Comparison of ENCODE assay signal across 14 cellular contexts in the genomic region with DNA sequence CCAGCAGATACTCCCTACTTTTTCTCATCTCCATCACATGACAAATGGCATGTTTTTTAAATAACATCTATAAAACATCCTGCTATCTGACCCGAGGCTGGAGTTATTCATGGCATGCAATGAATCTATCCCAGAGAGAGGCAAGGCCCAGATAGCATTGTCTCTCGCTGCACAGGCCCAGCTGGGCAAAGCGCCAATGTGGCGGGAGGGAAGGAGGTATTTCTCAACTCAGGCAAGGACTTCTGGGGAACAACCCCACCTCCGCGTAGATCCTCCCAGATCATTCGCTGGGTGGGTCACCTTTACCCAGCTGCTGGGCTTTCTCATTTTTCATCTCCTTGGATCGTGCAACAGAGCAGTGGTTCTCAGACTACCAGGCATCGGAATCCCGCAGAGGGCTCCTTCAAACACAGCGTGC. TPM values are rescaled to one million over a fixed set of nuclear protein-coding genes. Genes with fewer than 3 reads are reported as not detected.
A peak's percentile ranks its signal among the peaks of the same experiment; 100 is the strongest.
DNase-seq lines count a peak whose midpoint lies in the region; ATAC-seq and TF ChIP-seq lines count a peak whose summit lies in the region.
"Had no signal": no experiment of that assay in that cellular context is flagged by ENCODE, and none has a peak within 500 bp of the region (broad histone marks: within the 10 kb centered on the region; RNA-seq: fewer than 3 reads in every experiment).

No MANE protein-coding gene starts in this region.

- intact Hi-C loops in left lung (cut with DNase I) (no loop called here), esophagus squamous epithelium (cut with DNase I) (no loop called here)

- no peak overlapping the region for H3K27ac Mint-ChIP-seq in T-helper 17 cell
- H3K27ac Mint-ChIP-seq: nephron progenitor cell had no signal

- H2AFZ ChIP-seq in ACC112 (ENCODE audit: low read length, unreplicated experiment), result no peak overlapping the region

- TF ChIP-seq POLR2A in esophagus squamous epithelium (IDR thresholded peaks at IDR 0.05), result no peak

- no peak for TF ChIP-seq CTCF in left lung (IDR thresholded peaks at IDR 0.05)
- TF ChIP-seq CTCF in esophagus squamous epithelium (IDR thresholded peaks at IDR 0.05), result no peak

- H3K27me3 Mint-ChIP-seq in T-helper 17 cell, result peaks cover 27% of the 10 kb centered on the region

- no peaks in the 10 kb centered on the region for H3K9me3 ChIP-seq in left lung
- H3K9me3 ChIP-seq in T-helper 17 cell (ENCODE audit: control insufficient read depth, low read length, poor library complexity, severe bottlenecking), result no peaks in the 10 kb centered on the region
- H3K9me3 ChIP-seq in esophagus squamous epithelium, result no peaks in the 10 kb centered on the region

- WGBS in esophagus squamous epithelium, 2 donors, result 60 to 82% methylated on average over 7 to 11 of the region's 11 CpGs

- H3K4me3 ChIP-seq in ACC112 (ENCODE audit: low read depth, low read length), result no peak overlapping the region
- no peak overlapping the region for H3K4me3 ChIP-seq in left lung
- no peak overlapping the region for H3K4me3 ChIP-seq in esophagus squamous epithelium

- H3K4me1 ChIP-seq in ACC112 (ENCODE audit: control insufficient read depth, insufficient read depth, low read length, unreplicated experiment) (peaks cover 38% of the 10 kb centered on the region), left lung (peaks cover 16 to 48% of the 10 kb centered on the region in 2 donors), esophagus squamous epithelium (peaks cover 0 to 14% (median 5%) of the 10 kb centered on the region in 3 donors)

- no peaks in the 10 kb centered on the region for H3K4me1 Mint-ChIP-seq in T-helper 17 cell

- H3K27me3 ChIP-seq in ACC112 (ENCODE audit: insufficient read depth, low read length) (no peaks in the 10 kb centered on the region), left lung (no peaks in the 10 kb centered on the region), esophagus squamous epithelium (no peaks in the 10 kb centered on the region)

- H3K27ac ChIP-seq in ACC112 (ENCODE audit: low read depth, low read length) (peak overlapping the region; percentile 56), left lung (peak overlapping the region; percentile 13 to 66), esophagus squamous epithelium (no peak overlapping the region)

- no peaks in the 10 kb centered on the region for H3K79me2 ChIP-seq in ACC112 (ENCODE audit: control insufficient read depth, insufficient read depth, low read length, unreplicated experiment)

- H3K4me3 Mint-ChIP-seq in T-helper 17 cell, result no peak overlapping the region
- H3K4me3 Mint-ChIP-seq: nephron progenitor cell had no signal

- peak; percentile 21 for ATAC-seq in left lung
- no peak for ATAC-seq in T-helper 17 cell

- H3K36me3 Mint-ChIP-seq in T-helper 17 cell (ENCODE audit: low read depth), result peaks cover 2% of the 10 kb centered on the region

- DNase-seq in KBM-7 (peak; percentile 30), dermis blood vessel endothelial cell (peak; percentile 81), left lung (peak; percentile 61 to 85), DMS153 (lab: John Stamatoyannopoulos, UW) (no peak), G401 (ENCODE audit: low spot score) (no peak), T-helper 17 cell (no peak), esophagus squamous epithelium (lab: John Stamatoyannopoulos, UW) (no peak)
- DNase-seq: activated CD4-positive, alpha-beta T cell treated with anti-CD3 and anti-CD28 coated beads, Interleukin-2, amount 50 U/mL, for 48 hours; anterior cingulate cortex; head of caudate nucleus; NCI-H1417 treated with DMSO at 0.1 percent for 48 hours; nephron progenitor cell had no signal

- H3K36me3 ChIP-seq in ACC112 (ENCODE audit: insufficient read depth, low read length) (no peaks in the 10 kb centered on the region), left lung (no peaks in the 10 kb centered on the region), esophagus squamous epithelium (no peaks in the 10 kb centered on the region)

- in situ Hi-C loops in KBM-7 (cut with MboI; ENCODE audit: low pct_unique_long_range_greater_than_20kb, low sequenced_read_pairs), result no loop called here
- in situ Hi-C loops in G401 (cut with HindIII; ENCODE audit: low sequenced_read_pairs), result no loop called here

RNA-seq across cellular contexts. Expression of gene ERG, which starts 59.8 kb away (rescaled TPM):
- total RNA-seq in dermis blood vessel endothelial cell (88.8 and 98.8 TPM in 2 replicates), left lung (10 to 100 TPM; 21.7 to 27.6 TPM), T-helper 17 cell (not detected), esophagus squamous epithelium (10 to 100 TPM in 1 of 4 donors, 1 to 10 TPM in 3; 2.5 to 10.9 (median 8.4) TPM)
- total RNA-seq in G401 (2014; rRNA removed; shearing (Covaris generic)), result not detected in 2 replicates
- total RNA-seq: A673 had no signal

Comparison
In these comparisons a context has a peak if more than half of its experiments do, and no peak if none do; other contexts are left out.
1. H3K27ac ChIP-seq: peak in ACC112 (single experiment) and left lung (2 of 2); none in esophagus squamous epithelium (0 of 4).
2. DNase-seq: peak in KBM-7 (single experiment), dermis blood vessel endothelial cell (single experiment) and left lung (2 of 2); none in DMS153 (single experiment), G401 (single experiment), T-helper 17 cell (0 of 3) and esophagus squamous epithelium (single experiment).